Comparison of ENCODE assay signal across 38 cellular contexts in the genomic region with DNA sequence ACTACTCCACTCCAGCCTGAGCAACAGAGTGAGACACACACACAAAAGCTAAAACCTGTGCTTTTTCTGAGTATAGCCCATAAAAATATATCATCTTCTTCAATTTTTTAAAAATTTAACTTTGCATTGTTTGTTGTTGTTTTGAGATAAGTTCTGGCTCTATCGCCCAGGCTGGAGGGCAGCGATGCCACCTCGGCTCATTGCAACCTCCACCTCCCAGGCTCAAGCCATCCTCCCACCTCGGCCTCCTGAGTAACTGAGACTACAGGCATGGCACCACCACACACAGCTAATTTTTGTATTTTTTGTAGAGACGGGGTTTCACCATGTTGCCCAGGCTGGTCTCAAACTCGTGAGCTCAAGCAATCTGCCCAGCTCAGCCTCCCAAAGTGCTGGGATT. TPM values are rescaled to one million over a fixed set of nuclear protein-coding genes. Genes with fewer than 3 reads are reported as not detected.
"Had no signal": no experiment of that assay in that cellular context is flagged by ENCODE, and none has a peak within 500 bp of the region (broad histone marks: within the 10 kb centered on the region; RNA-seq: fewer than 3 reads in every experiment).

No MANE protein-coding gene starts in this region.

- H3K9me3 ChIP-seq: MG63 had no signal

- H3K4me3 ChIP-seq: MG63 had no signal

- DNase-seq: Karpas-422, Kasumi-1, KG1, MG63, MM.1S, MV-4-11, NCI-H1048, NCI-H1092, NCI-H1092 treated with DMSO at 0.1 percent for 48 hours, NCI-H1105, NCI-H1105 treated with DMSO at 0.1 percent for 48 hours, NCI-H1417, NCI-H1417 treated with DMSO at 0.1 percent for 48 hours, NCI-H1436, NCI-H1436 treated with DMSO at 0.1 percent for 48 hours, NCI-H146, NCI-H1694, NCI-H1694 treated with DMSO at 0.1 percent for 48 hours, NCI-H187, NCI-H187 treated with DMSO at 0.1 percent for 48 hours, NCI-H1930, NCI-H2029, NCI-H2029 treated with DMSO at 0.1 percent for 48 hours, NCI-H2081, NCI-H2081 treated with DMSO at 0.1 percent for 48 hours, NCI-H2107, NCI-H2171, NCI-H2171 treated with DMSO at 0.1 percent for 48 hours, NCI-H2227 treated with DMSO at 0.1 percent for 48 hours, NCI-H226, NCI-H345, NCI-H446, NCI-H446 treated with DMSO at 0.1 percent for 48 hours had no signal

- H3K27ac ChIP-seq: KMS-11 had no signal

- H3K9ac ChIP-seq: KMS-11 had no signal

- H3K36me3 ChIP-seq: MG63 had no signal

RNA-seq across cellular contexts. Expression of gene TLX1, which starts 14.3 kb away (rescaled TPM):
- total RNA-seq: LHCN-M2, M059J, MCF 10A, NCI-H460 had no signal
